In genomic region chr1:88560614-88561013, GRCh38 we compare ENCODE assay signal across 27 cellular contexts.
"Had no signal": no experiment of that assay in that cellular context is flagged by ENCODE, and none has a peak within 500 bp of the region (broad histone marks: within the 10 kb centered on the region; RNA-seq: fewer than 3 reads in every experiment).

No MANE protein-coding gene starts in this region.

- H3K4me1 ChIP-seq: stomach, suprapubic skin, testis, thyroid gland, tibial artery, tibial nerve, transverse colon, upper lobe of left lung, upper lobe of right lung, uterus, vagina had no signal

- FAIRE-seq: urothelium cell line had no signal

- H3K27ac ChIP-seq: stomach, suprapubic skin, testis, thoracic aorta, thyroid gland, tibial artery, tibial nerve, transverse colon, upper lobe of left lung, upper lobe of right lung, uterus, vagina had no signal

- DNase-seq: stimulated activated CD4-positive, alpha-beta T cell treated with anti-CD3 and anti-CD28 coated beads, Interleukin-2, amount 100 ng/mL, for 48 hours; stimulated activated CD4-positive, alpha-beta T cell treated with anti-CD3 and anti-CD28 coated beads, Interleukin-4, amount 100 ng/mL, for 1 hour; stimulated activated CD4-positive, alpha-beta T cell treated with anti-CD3 and anti-CD28 coated beads, Interleukin-4, amount 100 ng/mL, for 24 hours; stimulated activated CD4-positive, alpha-beta T cell treated with anti-CD3 and anti-CD28 coated beads, Interleukin-4, amount 100 ng/mL, for 4 hours; stimulated activated CD8-positive, alpha-beta memory T cell treated with anti-CD3 and anti-CD28 coated beads, Interleukin-4, amount 100 ng/mL, for 48 hours; stimulated activated naive B cell treated with anti-CD40 and anti-IgM and Interleukin-4, amounts not matched to agents 10 μg/mL and 1 μg/mL and 100 μg/mL, for 72 hours; stimulated activated naive CD4-positive, alpha-beta T cell; stimulated activated naive CD4-positive, alpha-beta T cell treated with Interleukin-2 at 50 U/mL for 16 hours; stimulated activated naive CD8-positive, alpha-beta T cell treated with anti-CD3 and anti-CD28 coated beads, Interleukin-15, amount 100 ng/mL, for 72 hours; stimulated activated naive CD8-positive, alpha-beta T cell treated with anti-CD3 and anti-CD28 coated beads, Interleukin-15, Interleukin-2, amounts not matched to agents 100 U/mL and 50 U/mL, for 24 hours; stomach; substantia nigra; testis; thyroid gland; tibial artery; transverse colon; trophoblast cell; upper lobe of left lung; upper lobe of right lung; uterus had no signal

- H3K4me3 ChIP-seq: stomach, suprapubic skin, testis, thoracic aorta, thyroid gland, tibial artery, tibial nerve, transverse colon, upper lobe of left lung, upper lobe of right lung, uterus, vagina had no signal

- H3K9me3 ChIP-seq: stomach, suprapubic skin, testis, thoracic aorta, thyroid gland, tibial artery, tibial nerve, transverse colon, upper lobe of left lung, upper lobe of right lung, uterus, vagina had no signal

- ATAC-seq: stimulated activated effector memory CD8-positive, alpha-beta T cell treated with anti-CD3 and anti-CD28 coated beads, Interleukin-12 subunit alpha, Interleukin-12 subunit beta, amount 100 ng/mL, for 72 hours; stimulated activated memory B cell treated with anti-CD40 and anti-IgM and Interleukin-4, amounts not matched to agents 10 μg/mL and 1 μg/mL and 100 μg/mL, for 72 hours; stimulated activated naive B cell treated with anti-CD40 and anti-IgM and Interleukin-4, amounts not matched to agents 10 μg/mL and 1 μg/mL and 100 μg/mL, for 72 hours; stimulated activated naive CD8-positive, alpha-beta T cell treated with anti-CD3 and anti-CD28 coated beads, Interleukin-15, amount 100 ng/mL, for 72 hours; stimulated activated naive CD8-positive, alpha-beta T cell treated with anti-CD3 and anti-CD28 coated beads, Interleukin-15, Interleukin-2, amounts not matched to agents 100 U/mL and 50 U/mL, for 24 hours; upper lobe of right lung had no signal

- H3K27me3 ChIP-seq: stomach, suprapubic skin, testis, thyroid gland, tibial artery, tibial nerve, transverse colon, upper lobe of left lung, upper lobe of right lung, uterus, vagina had no signal

- H3K36me3 ChIP-seq: stomach, suprapubic skin, thoracic aorta, thyroid gland, tibial artery, tibial nerve, transverse colon, upper lobe of left lung, upper lobe of right lung, uterus, vagina had no signal
